Comparison of ENCODE assay signal across 14 cellular contexts in genomic region chr6:77324851-77325250, GRCh38.
"Had no signal": no experiment of that assay in that cellular context is flagged by ENCODE, and none has a peak within 500 bp of the region (broad histone marks: within the 10 kb centered on the region; RNA-seq: fewer than 3 reads in every experiment).

No MANE protein-coding gene starts in this region.

- H3K9me3 ChIP-seq: neutrophil had no signal

- H3K4me1 ChIP-seq: parathyroid adenoma had no signal

- H3K36me3 ChIP-seq: neutrophil had no signal

- H3K79me2 ChIP-seq: hepatocyte, parathyroid adenoma had no signal

- DNase-seq: activated effector memory CD4-positive, alpha-beta T cell treated with anti-CD3 and anti-CD28 coated beads, Interleukin-2, amount 50 U/mL, for 16 hours; activated T-cell treated with anti-CD3 and anti-CD28 coated beads, Interleukin-2, amount 50 U/mL, for 72 hours; caudate nucleus; effector memory CD8-positive, alpha-beta T cell; left colon; stimulated activated CD4-positive, alpha-beta T cell treated with anti-CD3 and anti-CD28 coated beads, Interleukin-2, amount 100 ng/mL, for 24 hours; stimulated activated naive CD4-positive, alpha-beta T cell treated with Interleukin-2 at 50 U/mL for 16 hours; trophoblast cell had no signal

- H2AFZ ChIP-seq: hepatocyte, parathyroid adenoma had no signal

- H3K27ac ChIP-seq: hepatocyte, neutrophil, parathyroid adenoma had no signal

- H3K27me3 ChIP-seq: hepatocyte, neutrophil had no signal

- H3K4me3 ChIP-seq: hepatocyte, lung had no signal

- ATAC-seq: activated naive CD4-positive, alpha-beta T cell treated with anti-CD3 and anti-CD28 coated beads, Interleukin-2, amount 50 U/mL, for 72 hours; activated T-cell treated with anti-CD3 and anti-CD28 coated beads, Interleukin-2, amount 50 U/mL, for 72 hours; effector memory CD8-positive, alpha-beta T cell; left colon; natural killer cell treated with Interleukin-12 subunit alpha and Interleukin-12 subunit beta and Interleukin-15 and Interleukin-18, amount 100 ng/mL, for 72 hours had no signal

- H3K9ac ChIP-seq: parathyroid adenoma had no signal
